8 cellular contexts compared by ENCODE assay signal in the genomic region with DNA sequence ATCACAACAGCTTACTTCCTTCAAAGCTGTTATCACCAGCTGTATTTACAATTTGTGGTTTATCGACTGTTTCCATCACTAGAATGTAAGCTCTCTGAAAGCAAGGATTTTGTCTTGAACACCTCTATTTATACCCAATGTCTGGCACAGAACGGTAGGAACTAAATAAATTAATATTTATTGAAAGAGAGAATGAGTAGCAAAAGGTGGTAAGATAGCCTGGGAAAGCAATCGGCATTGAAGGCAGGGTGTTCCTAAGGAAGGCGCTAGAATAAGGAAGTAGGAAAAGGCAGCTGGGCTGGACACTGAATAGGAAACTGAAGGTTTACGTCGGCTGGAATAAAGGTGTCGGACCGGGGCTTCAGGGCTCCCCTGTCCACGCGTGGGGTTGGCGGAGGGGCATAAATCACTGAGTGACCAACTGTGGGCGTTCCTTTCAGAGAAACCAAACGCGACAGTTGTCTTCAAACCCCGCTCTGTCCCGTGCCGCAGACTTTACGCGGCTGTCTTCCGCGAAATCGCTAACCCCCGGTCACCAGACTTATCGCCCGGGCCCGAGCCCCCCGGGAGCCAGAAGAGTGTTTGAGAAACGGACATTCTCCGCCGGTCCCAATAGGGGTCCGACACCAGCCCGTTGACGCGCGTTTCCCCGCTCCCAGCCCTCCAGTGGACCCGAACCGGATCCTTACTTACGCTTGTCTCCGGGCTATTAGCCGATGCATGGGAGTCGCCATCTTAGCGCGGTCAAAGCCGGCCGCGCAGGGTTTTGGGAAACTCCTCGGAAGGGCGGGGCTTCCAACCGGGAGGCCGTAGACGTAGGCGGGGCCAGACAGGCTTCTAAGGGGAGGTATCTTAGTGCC. TPM values are rescaled to one million over a fixed set of nuclear protein-coding genes. Genes with fewer than 3 reads are reported as not detected.
A peak's percentile ranks its signal among the peaks of the same experiment; 100 is the strongest.
DNase-seq lines count a peak whose midpoint lies in the region; ATAC-seq and TF ChIP-seq lines count a peak whose summit lies in the region.

Gene ZCCHC10 (minus strand): TSS at position 746 of the 860 bp plus-strand sequence. CDS start 12 bp downstream, at position 734.

- peak; percentile 98 for DNase-seq in BE2C
- DNase-seq in NCI-H526 (lab: John Stamatoyannopoulos, UW) = peak; percentile 74 to 95
- DNase-seq in activated CD4-positive, alpha-beta T cell treated with anti-CD3 and anti-CD28 coated beads for 48 hours = peak; percentile 95
- peak; percentile 80 to 90 (median 88) for DNase-seq in stimulated activated CD4-positive, alpha-beta T cell treated with anti-CD3 and anti-CD28 coated beads, Interleukin-1b, Interleukin-23, amount 100 ng/mL, for 24 hours (ENCODE audit: low read depth in 4 of 4, low spot score in 1 of 4)

- H3K4me1 ChIP-seq in BE2C = no peaks in the 10 kb centered on the region; the same call in 1 of the 2 replicates

- TF ChIP-seq CTCF in BE2C (IDR thresholded peaks at IDR 0.05; ENCODE audit: low read depth, low read length) = no peak

- peak within 1 kb of the TSS; percentile 84 for H3K27ac ChIP-seq in cingulate gyrus (ENCODE audit: low read depth, low read length)
- H3K27ac ChIP-seq in layer of hippocampus (ENCODE audit: low read depth, low read length) = peak within 1 kb of the TSS; percentile 85

- peak within 1 kb of the TSS; percentile 96 for H3K4me3 ChIP-seq in BE2C (ENCODE audit: low read depth, low read length)

- H3K27me3 ChIP-seq in BE2C = no peaks in the 10 kb centered on the region
- H3K27me3 ChIP-seq in layer of hippocampus (ENCODE audit: control insufficient read depth, insufficient read depth, low read length) = no peaks in the 10 kb centered on the region

- peaks cover 8% of the 10 kb centered on the region; the same call in 1 of the 2 replicates for H3K36me3 ChIP-seq in BE2C

- H3K9me3 ChIP-seq in BE2C = no peaks in the 10 kb centered on the region

- ATAC-seq in GM19324 (IDR thresholded peaks at IDR 0.05; ENCODE audit: low FRiP score, unreplicated experiment) (peak; percentile 94), HG03460 (IDR thresholded peaks at IDR 0.05; ENCODE audit: unreplicated experiment) (peak; percentile 97)

RNA-seq across cellular contexts. Expression of gene ZCCHC10, which starts in this region (rescaled TPM):
- 25.1 TPM for polyA plus RNA-seq in BE2C (2012; ENCODE audit: insufficient read depth, insufficient read length, low read depth)

Comparison
In these comparisons a context has a peak if more than half of its experiments do, and no peak if none do; other contexts are left out.
1. Peak in every context shown above with its lines: DNase-seq, ATAC-seq, H3K4me3 ChIP-seq and H3K27ac ChIP-seq.